In genomic region chr3:52140792-52141191, GRCh38 we compare ENCODE assay signal across 16 cellular contexts.
"Had no signal": no experiment of that assay in that cellular context is flagged by ENCODE, and none has a peak within 500 bp of the region (broad histone marks: within the 10 kb centered on the region; RNA-seq: fewer than 3 reads in every experiment).

No MANE protein-coding gene starts in this region.

- H3K9me3 Mint-ChIP-seq: activated T-helper 1 cell treated with anti-CD3 and anti-CD28 coated beads, Interleukin-12 subunit alpha, Interleukin-12 subunit beta, Interleukin-2, Interleukin-4 antibody, amounts not matched to agents 30 ng/mL and 10 ng/mL and 1 ng/mL, durations not matched to agents 14 hours and 24 hours and 36 hours; naive B cell had no signal

- H3K27ac ChIP-seq: colonic mucosa, left lung, pancreas, thyroid gland, VCaP had no signal

- H3K27me3 Mint-ChIP-seq: activated naive CD8-positive, alpha-beta T cell; naive B cell had no signal

- H3K4me1 ChIP-seq: colonic mucosa, pancreas had no signal

- H3K36me3 Mint-ChIP-seq: activated naive CD8-positive, alpha-beta T cell; naive B cell had no signal

- H3K4me3 Mint-ChIP-seq: activated naive CD8-positive, alpha-beta T cell; activated T-helper 1 cell treated with anti-CD3 and anti-CD28 coated beads, Interleukin-12 subunit alpha, Interleukin-12 subunit beta, Interleukin-2, Interleukin-4 antibody, amounts not matched to agents 30 ng/mL and 10 ng/mL and 1 ng/mL, durations not matched to agents 14 hours and 24 hours and 36 hours; naive B cell had no signal

- H3K36me3 ChIP-seq: colonic mucosa, pancreas, thyroid gland had no signal

- H3K27ac Mint-ChIP-seq: activated naive CD8-positive, alpha-beta T cell; activated T-helper 1 cell treated with anti-CD3 and anti-CD28 coated beads, Interleukin-12 subunit alpha, Interleukin-12 subunit beta, Interleukin-2, Interleukin-4 antibody, amounts not matched to agents 30 ng/mL and 10 ng/mL and 1 ng/mL, durations not matched to agents 14 hours and 24 hours and 36 hours had no signal

- H3K4me3 ChIP-seq: colonic mucosa, left lung, pancreas, thyroid gland had no signal

- DNase-seq: activated CD4-positive, CD25-positive, alpha-beta regulatory T cell treated with anti-CD3 and anti-CD28 coated beads, Interleukin-2, amount 50 U/mL, for 72 hours; central memory CD4-positive, alpha-beta T cell; colonic mucosa; head of caudate nucleus; naive B cell; pancreas; stimulated activated CD4-positive, alpha-beta T cell treated with anti-CD3 and anti-CD28 coated beads, Interleukin-2, amount 100 ng/mL, for 24 hours; stimulated activated naive CD4-positive, alpha-beta T cell treated with Interleukin-2 at 50 U/mL for 16 hours; SW 1271; T-helper 2 cell; thyroid gland had no signal

- FAIRE-seq: frontal cortex, pancreas had no signal

- ATAC-seq: left lung, pancreas had no signal

- H3K9me3 ChIP-seq: colonic mucosa, left lung, pancreas, thyroid gland had no signal

- H3K27me3 ChIP-seq: colonic mucosa, left lung, pancreas, thyroid gland had no signal
